8 cellular contexts compared by ENCODE assay signal in genomic region chr19:16470541-16470910, GRCh38. TPM values are rescaled to one million over a fixed set of nuclear protein-coding genes. Genes with fewer than 3 reads are reported as not detected.
DNase-seq lines count a peak whose midpoint lies in the region; ATAC-seq and TF ChIP-seq lines count a peak whose summit lies in the region.

No MANE protein-coding gene starts in this region.

- H3K4me1 Mint-ChIP-seq in memory B cell, result peaks cover 38% of the 10 kb centered on the region

- peak overlapping the region; percentile 99 for H3K4me2 ChIP-seq in HCT116 (ENCODE audit: low read length)

- RAD21 ChIA-PET in HCT116 (lab: Charles Lee; ENCODE audit: low non-redundant PET in 1 of 2, low total read pairs in 2 of 2, uncharacterized antibody in 2 of 2, unreplicated experiment in 2 of 2), result no interaction called here

- peaks cover 59% of the 10 kb centered on the region for H3K79me2 ChIP-seq in HCT116 (ENCODE audit: insufficient read depth, low read length)

- no peaks in the 10 kb centered on the region for H3K27me3 ChIP-seq in HCT116 (ENCODE audit: insufficient read depth, low read length)

- no TSS peak for BruUV-seq in HCT116 (replicated peaks; lab: Mats Ljungman, UMichigan)

- peak overlapping the region; percentile 67 for H3K4me3 ChIP-seq in AG04449 (ENCODE audit: low read depth, low read length)
- peak overlapping the region; percentile 57 to 93 for H3K4me3 ChIP-seq in HCT116 (replicated peaks in 1 of 2; ENCODE audit: low read depth in 1 of 2, low read length in 2 of 2)

- no peak for TF ChIP-seq RAD21 in HCT116 (IDR thresholded peaks at IDR 0.05; ENCODE audit: low read depth)

- H3K27me3 Mint-ChIP-seq in memory B cell, result no peaks in the 10 kb centered on the region

- intact Hi-C loops in HCT116 (cut with micrococcal nuclease), result no loop called here

- no peak overlapping the region for H3K27ac ChIP-seq in HCT116 (ENCODE audit: low read depth, low read length)

- H3K4me3 Mint-ChIP-seq in memory B cell, result peak overlapping the region; percentile 80

- no peaks in the 10 kb centered on the region for H3K9me2 ChIP-seq in HCT116 (ENCODE audit: insufficient read depth)

- DNase-seq in AG04449 (ENCODE audit: low read depth, low spot score) (no peak), HCT116 (ENCODE audit: low read depth, low spot score) (no peak), astrocyte of the hippocampus (ENCODE audit: low read depth, low spot score) (peak; percentile 36), memory B cell (ENCODE audit: low spot score in 2 of 2) (no peak), MV-4-11 (lab: John Stamatoyannopoulos, UW) (no peak)

- no peaks in the 10 kb centered on the region for H3K9me3 Mint-ChIP-seq in memory B cell

- H3K9me3 ChIP-seq in HCT116 (ENCODE audit: control insufficient read depth in 1 of 2, insufficient read depth in 1 of 2, low read depth in 1 of 2, low read length in 2 of 2), result no peaks in the 10 kb centered on the region; a peak in 1 of 4 replicates

- no peak overlapping the region for H2AFZ ChIP-seq in HCT116 (ENCODE audit: low read depth, low read length, poor library complexity, severe bottlenecking)

- H3K9ac ChIP-seq in HCT116 (ENCODE audit: low read length), result peak overlapping the region; percentile 78

- no peak overlapping the region for H3K27ac Mint-ChIP-seq in memory B cell

- TF ChIP-seq CTCF in AG04449 (IDR thresholded peaks at IDR 0.05; ENCODE audit: insufficient read depth, low read length, missing control alignments) (no peak), HCT116 (IDR thresholded peaks at IDR 0.05 in 2 of 3, conservative IDR thresholded peaks at IDR 0.05 in 1 of 3; ENCODE audit: borderline replicate concordance in 1 of 3, insufficient read depth in 1 of 3, low read depth in 2 of 3, low read length in 2 of 3) (no peak)

- peaks cover 6 to 16% of the 10 kb centered on the region in 2 experiments; a peak in 3 of 4 replicates for H3K4me1 ChIP-seq in HCT116 (ENCODE audit: control insufficient read depth in 1 of 2, insufficient read depth in 2 of 2, low read length in 2 of 2)

- H4K20me1 ChIP-seq in HCT116 (ENCODE audit: insufficient read depth), result no peaks in the 10 kb centered on the region

- CTCF ChIA-PET in AG04449 (lab: Yijun Ruan, JAX), result interaction anchor here (1.1 to 1.4 kb wide), 3 partner anchors 18 to 52 kb away, joined by 3 read pairs; no protein-coding TSS in a partner anchor
- CTCF ChIA-PET in HCT116 (lab: Charles Lee), result no interaction called here

- POLR2A ChIA-PET in AG04449 (lab: Yijun Ruan, JAX) (no interaction called here), HCT116 (lab: Charles Lee) (no interaction called here)

- no peaks in the 10 kb centered on the region for H3K36me3 ChIP-seq in HCT116 (ENCODE audit: control insufficient read depth in 1 of 2, insufficient read depth in 2 of 2, low read length in 2 of 2)

- peaks cover 8% of the 10 kb centered on the region for H3K36me3 Mint-ChIP-seq in memory B cell

- no peak for TF ChIP-seq POLR2A in HCT116 (IDR thresholded peaks at IDR 0.05; ENCODE audit: borderline replicate concordance, extremely low read depth, insufficient read depth, insufficient read length)

- ATAC-seq in HCT116 (no peak), memory B cell (ENCODE audit: low read depth) (no peak), HG03175 (IDR thresholded peaks at IDR 0.05; ENCODE audit: unreplicated experiment) (no peak), GM18517 (IDR thresholded peaks at IDR 0.05; ENCODE audit: unreplicated experiment) (no peak), HG03342 (IDR thresholded peaks at IDR 0.05; ENCODE audit: unreplicated experiment) (no peak)

TF ChIP-seq in HCT116, 20 proteins besides CTCF, POLR2A, EP300 and RAD21:
- TF ChIP-seq JUND (IDR thresholded peaks at IDR 0.05) (no peak), POLR2AphosphoS5 (IDR thresholded peaks at IDR 0.05; ENCODE audit: low read depth, low read length) (no peak), FOSL1 (IDR thresholded peaks at IDR 0.05; ENCODE audit: low read depth) (no peak), ZNF274 (IDR thresholded peaks at IDR 0.05; ENCODE audit: low read depth, low read length) (no peak), ELF1 (IDR thresholded peaks at IDR 0.05; ENCODE audit: borderline replicate concordance, low read depth) (no peak), ZBTB33 (IDR thresholded peaks at IDR 0.05; ENCODE audit: extremely low read depth, insufficient replicate concordance, low read length) (no peak), EZH2 (IDR thresholded peaks at IDR 0.05) (no peak), TCF7L2 (IDR thresholded peaks at IDR 0.05; ENCODE audit: borderline replicate concordance, extremely low read depth, insufficient read depth, insufficient read length) (no peak), EZH2phosphoT487 (IDR thresholded peaks at IDR 0.05; ENCODE audit: borderline replicate concordance) (no peak), MAX (IDR thresholded peaks at IDR 0.05) (no peak), EGR1 (IDR thresholded peaks at IDR 0.05; ENCODE audit: low read depth) (no peak), SRF (IDR thresholded peaks at IDR 0.05; ENCODE audit: low read depth) (no peak), YY1 (IDR thresholded peaks at IDR 0.05; ENCODE audit: extremely low read depth, insufficient replicate concordance, low read depth, low read length) (no peak)
- TF ChIP-seq, protein P1, sequence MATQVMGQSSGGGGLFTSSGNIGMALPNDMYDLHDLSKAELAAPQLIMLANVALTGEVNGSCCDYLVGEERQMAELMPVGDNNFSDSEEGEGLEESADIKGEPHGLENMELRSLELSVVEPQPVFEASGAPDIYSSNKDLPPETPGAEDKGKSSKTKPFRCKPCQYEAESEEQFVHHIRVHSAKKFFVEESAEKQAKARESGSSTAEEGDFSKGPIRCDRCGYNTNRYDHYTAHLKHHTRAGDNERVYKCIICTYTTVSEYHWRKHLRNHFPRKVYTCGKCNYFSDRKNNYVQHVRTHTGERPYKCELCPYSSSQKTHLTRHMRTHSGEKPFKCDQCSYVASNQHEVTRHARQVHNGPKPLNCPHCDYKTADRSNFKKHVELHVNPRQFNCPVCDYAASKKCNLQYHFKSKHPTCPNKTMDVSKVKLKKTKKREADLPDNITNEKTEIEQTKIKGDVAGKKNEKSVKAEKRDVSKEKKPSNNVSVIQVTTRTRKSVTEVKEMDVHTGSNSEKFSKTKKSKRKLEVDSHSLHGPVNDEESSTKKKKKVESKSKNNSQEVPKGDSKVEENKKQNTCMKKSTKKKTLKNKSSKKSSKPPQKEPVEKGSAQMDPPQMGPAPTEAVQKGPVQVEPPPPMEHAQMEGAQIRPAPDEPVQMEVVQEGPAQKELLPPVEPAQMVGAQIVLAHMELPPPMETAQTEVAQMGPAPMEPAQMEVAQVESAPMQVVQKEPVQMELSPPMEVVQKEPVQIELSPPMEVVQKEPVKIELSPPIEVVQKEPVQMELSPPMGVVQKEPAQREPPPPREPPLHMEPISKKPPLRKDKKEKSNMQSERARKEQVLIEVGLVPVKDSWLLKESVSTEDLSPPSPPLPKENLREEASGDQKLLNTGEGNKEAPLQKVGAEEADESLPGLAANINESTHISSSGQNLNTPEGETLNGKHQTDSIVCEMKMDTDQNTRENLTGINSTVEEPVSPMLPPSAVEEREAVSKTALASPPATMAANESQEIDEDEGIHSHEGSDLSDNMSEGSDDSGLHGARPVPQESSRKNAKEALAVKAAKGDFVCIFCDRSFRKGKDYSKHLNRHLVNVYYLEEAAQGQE (IDR thresholded peaks at IDR 0.05; ENCODE audit: low read depth), result no peak
- TF ChIP-seq, protein P2, sequence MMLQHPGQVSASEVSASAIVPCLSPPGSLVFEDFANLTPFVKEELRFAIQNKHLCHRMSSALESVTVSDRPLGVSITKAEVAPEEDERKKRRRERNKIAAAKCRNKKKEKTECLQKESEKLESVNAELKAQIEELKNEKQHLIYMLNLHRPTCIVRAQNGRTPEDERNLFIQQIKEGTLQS (IDR thresholded peaks at IDR 0.05), result no peak
TF ChIP-seq in HCT116: peak in this region for 0.

RNA-seq across cellular contexts. Expression of gene EPS15L1, which starts 1.2 kb away (rescaled TPM):
- 37.7 TPM for total RNA-seq in HCT116 (2021; ENCODE audit: unreplicated experiment)
- polyA plus RNA-seq in HCT116 (2012), result 29.6 and 31.2 TPM in 2 replicates

RNA-seq across cellular contexts. Expression of gene CALR3, which starts 25.4 kb away (rescaled TPM):
- total RNA-seq in HCT116 (2021; ENCODE audit: unreplicated experiment), result not detected
- polyA plus RNA-seq in HCT116 (2012), result not detected in 2 replicates

RNA-seq across cellular contexts. Expression of gene C19orf44, which starts 25.7 kb away (rescaled TPM):
- 6.8 TPM for total RNA-seq in HCT116 (2021; ENCODE audit: unreplicated experiment)
- 3.5 and 6.5 TPM in 2 replicates for polyA plus RNA-seq in HCT116 (2012)
